Comparison of ENCODE assay signal across 14 cellular contexts in the genomic region with DNA sequence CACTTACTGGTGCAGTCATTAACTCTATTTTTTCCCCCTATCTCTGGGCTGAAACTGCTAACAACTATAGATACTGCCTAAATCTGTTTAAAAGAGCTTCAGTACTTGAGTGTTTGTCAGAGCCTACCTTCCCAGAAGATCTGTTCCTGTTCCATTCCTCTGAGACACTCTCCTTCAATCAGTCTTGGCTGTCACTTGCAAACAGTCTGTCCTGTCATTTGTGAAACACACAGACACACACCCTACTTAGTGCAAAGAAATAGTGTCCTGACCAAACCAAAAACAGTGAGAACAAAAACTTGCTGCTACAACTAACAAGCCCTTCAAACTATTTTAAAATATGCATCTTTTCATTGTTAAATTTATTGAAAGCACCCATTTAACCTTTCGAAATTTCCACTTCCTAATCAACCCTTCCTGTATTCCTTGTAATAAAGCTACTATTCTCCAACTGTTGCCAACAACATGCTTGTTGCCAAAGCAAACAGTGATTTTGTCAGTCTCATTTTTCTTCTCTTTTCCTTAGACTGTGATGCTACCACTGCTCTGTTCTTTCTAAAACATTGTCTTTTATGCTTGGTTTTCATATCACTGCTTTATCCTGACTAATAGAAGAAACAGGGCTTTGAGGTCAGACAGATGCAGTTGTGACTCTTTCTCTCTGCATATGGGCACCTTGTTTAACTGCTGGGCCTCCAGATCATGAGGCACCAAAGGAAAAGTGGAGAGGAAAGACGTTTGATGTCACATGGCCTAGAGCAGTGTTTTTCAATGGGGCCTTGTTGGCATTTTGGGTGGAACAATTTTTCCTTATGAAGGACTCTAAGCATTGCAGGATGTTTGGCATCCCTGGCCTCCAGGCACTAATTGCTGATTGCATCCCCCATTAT. TPM values are rescaled to one million over a fixed set of nuclear protein-coding genes. Genes with fewer than 3 reads are reported as not detected.
DNase-seq lines count a peak whose midpoint lies in the region; ATAC-seq lines count a peak whose summit lies in the region.
"Had no signal": no experiment of that assay in that cellular context is flagged by ENCODE, and none has a peak within 500 bp of the region (broad histone marks: within the 10 kb centered on the region; RNA-seq: fewer than 3 reads in every experiment).

No MANE protein-coding gene starts in this region.

- H3K9me3 ChIP-seq in ectodermal cell (ENCODE audit: control insufficient read depth, low read length): no peaks in the 10 kb centered on the region
- H3K9me3 ChIP-seq in MG63: no peaks in the 10 kb centered on the region
- H3K9me3 ChIP-seq: thyroid gland had no signal

- 90 to 93% methylated on average over 2 of the region's 2 CpGs for WGBS in ectodermal cell, 2 experiments

- H3K4me3 ChIP-seq in ectodermal cell (ENCODE audit: insufficient read depth, low read depth, low read length) (no peak overlapping the region), MG63 (no peak overlapping the region)
- H3K4me3 ChIP-seq: dorsolateral prefrontal cortex, K562, thyroid gland had no signal

- DNase-seq in Right ventricle myocardium inferior (ENCODE audit: missing footprints) (no peak), cardiac septum (ENCODE audit: low spot score) (no peak), kidney glomerular epithelial cell (lab: John Stamatoyannopoulos, UW) (peak; percentile 1), midbrain (lab: John Stamatoyannopoulos, UW) (no peak), MG63 (no peak), HT-29 (ENCODE audit: low spot score) (no peak), T1000 (lab: John Stamatoyannopoulos, UW) (no peak)
- DNase-seq: Calu3, dorsolateral prefrontal cortex, NCI-H1694 treated with DMSO at 0.1 percent for 48 hours, thyroid gland had no signal

- H3K27me3 ChIP-seq in ectodermal cell (ENCODE audit: control insufficient read depth, insufficient read depth, low read length, poor library complexity, severe bottlenecking): no peaks in the 10 kb centered on the region
- H3K27me3 ChIP-seq in MG63: no peaks in the 10 kb centered on the region
- H3K27me3 ChIP-seq: thyroid gland had no signal

- no peaks in the 10 kb centered on the region for H3K4me1 ChIP-seq in ectodermal cell (ENCODE audit: control insufficient read depth, insufficient read depth, low read length)

- peak; percentile 70 for ATAC-seq in Right ventricle myocardium inferior
- ATAC-seq: activated naive CD4-positive, alpha-beta T cell treated with anti-CD3 and anti-CD28 coated beads, Interleukin-2, amount 50 U/mL, for 72 hours; K562 had no signal

- intact Hi-C loops in Right ventricle myocardium inferior (cut with DNase I): no loop called here
- intact Hi-C loops in cardiac septum (cut with DNase I): no loop called here

- H3K36me3 ChIP-seq in ectodermal cell (ENCODE audit: control insufficient read depth, insufficient read depth, low read length) (no peaks in the 10 kb centered on the region), MG63 (no peaks in the 10 kb centered on the region)
- H3K36me3 ChIP-seq: thyroid gland had no signal

- peak overlapping the region; percentile 68 for H3K27ac ChIP-seq in ectodermal cell (ENCODE audit: insufficient read depth, low read depth, low read length, poor library complexity, severe bottlenecking)
- H3K27ac ChIP-seq: dorsolateral prefrontal cortex, thyroid gland had no signal

RNA-seq across cellular contexts. Expression of gene HMCN1, which starts 55.9 kb away (rescaled TPM):
- total RNA-seq in Right ventricle myocardium inferior (7.6 TPM), cardiac septum (7.3 TPM)
- 7.8 TPM for polyA plus RNA-seq in ectodermal cell (2013, experiment 1 of 4)
- 8.7 TPM for polyA plus RNA-seq in ectodermal cell (2013, experiment 2 of 4)
- 7.3 TPM for polyA plus RNA-seq in ectodermal cell (2013, experiment 3 of 4)
- polyA plus RNA-seq in ectodermal cell (2013, experiment 4 of 4): 9.3 TPM
- under 0.01 TPM in 1 of 2 replicates, not detected in the other for total RNA-seq in MG63 (2014; rRNA removed; shearing (Covaris generic); ENCODE audit: low replicate concordance)
- 0.05 and 0.15 TPM in 2 replicates for total RNA-seq in HT-29 (2014; rRNA removed; shearing (Covaris generic))
